Comparison of ENCODE assay signal across 25 cellular contexts in genomic region chrX:131853440-131853839, GRCh38.
"Had no signal": no experiment of that assay in that cellular context is flagged by ENCODE, and none has a peak within 500 bp of the region (broad histone marks: within the 10 kb centered on the region; RNA-seq: fewer than 3 reads in every experiment).

No MANE protein-coding gene starts in this region.

- H3K27me3 ChIP-seq: neutrophil, testis, tibial artery, transverse colon, upper lobe of right lung had no signal

- H3K36me3 ChIP-seq: neutrophil, right lobe of liver, sigmoid colon, stomach, tibial artery, transverse colon, upper lobe of right lung, uterus had no signal

- ATAC-seq: naive thymus-derived CD8-positive, alpha-beta T cell; natural killer cell treated with Interleukin-12 subunit alpha and Interleukin-12 subunit beta and Interleukin-15 and Interleukin-18, amount 100 ng/mL, for 72 hours; psoas muscle; right cardiac atrium; right lobe of liver; stimulated activated effector memory CD8-positive, alpha-beta T cell treated with anti-CD3 and anti-CD28 coated beads, Interleukin-12 subunit alpha, Interleukin-12 subunit beta, amount 100 ng/mL, for 72 hours; stimulated activated naive B cell treated with anti-CD40 and anti-IgM and Interleukin-4, amounts not matched to agents 10 μg/mL and 1 μg/mL and 100 μg/mL, for 72 hours; upper lobe of right lung had no signal

- H3K9me3 ChIP-seq: neutrophil, psoas muscle, right lobe of liver, sigmoid colon, stomach, testis, tibial artery, transverse colon, upper lobe of right lung, uterus had no signal

- H3K4me3 ChIP-seq: psoas muscle, right lobe of liver, sigmoid colon, stomach, testis, tibial artery, transverse colon, upper lobe of right lung, uterus had no signal

- FAIRE-seq: small intestine had no signal

- DNase-seq: naive B cell; naive thymus-derived CD8-positive, alpha-beta T cell; nephron progenitor cell; nucleus accumbens; psoas muscle; right cardiac atrium; right lobe of liver; sigmoid colon; small intestine; stimulated activated CD4-positive, alpha-beta T cell treated with anti-CD3 and anti-CD28 coated beads, Interleukin-15, amount 100 ng/mL, for 24 hours; stimulated activated CD4-positive, alpha-beta T cell treated with anti-CD3 and anti-CD28 coated beads, Interleukin-2, amount 100 ng/mL, for 24 hours; stimulated activated CD4-positive, alpha-beta T cell treated with anti-CD3 and anti-CD28 coated beads, Interleukin-2, amount 100 ng/mL, for 48 hours; stimulated activated CD4-positive, alpha-beta T cell treated with anti-CD3 and anti-CD28 coated beads, Interleukin-4, amount 100 ng/mL, for 24 hours; stimulated activated naive B cell treated with anti-CD40 and anti-IgM and Interleukin-4, amounts not matched to agents 10 μg/mL and 1 μg/mL and 100 μg/mL, for 72 hours; stimulated activated naive CD4-positive, alpha-beta T cell treated with Interleukin-2 at 50 U/mL for 16 hours; stomach; testis; tibial artery; transverse colon; upper lobe of right lung; uterus had no signal

- H3K4me1 ChIP-seq: parathyroid adenoma, psoas muscle, right lobe of liver, sigmoid colon, stomach, testis, tibial artery, transverse colon, upper lobe of right lung, uterus had no signal

- H3K27ac ChIP-seq: neutrophil, parathyroid adenoma, psoas muscle, right lobe of liver, sigmoid colon, stomach, testis, tibial artery, transverse colon, upper lobe of right lung, uterus had no signal
